2 cellular contexts compared by ENCODE assay signal in genomic region chr10:100120550-100120949, GRCh38.
A peak's percentile ranks its signal among the peaks of the same experiment; 100 is the strongest.
TF ChIP-seq lines count a peak whose summit lies in the region.

No MANE protein-coding gene starts in this region.

TF ChIP-seq in HepG2, 621 proteins besides CTCF, POLR2A, EP300 and RAD21:
- TF ChIP-seq ZNF121 (CRISPR knock-in tag; IDR thresholded peaks at IDR 0.05) (peak; percentile 58; the same call in 1 of the 2 replicates), ZNF253 (CRISPR knock-in tag; IDR thresholded peaks at IDR 0.05; ENCODE audit: borderline replicate concordance) (no peak)

TF ChIP-seq in K562, 482 proteins besides CTCF, POLR2A, EP300 and RAD21:
- TF ChIP-seq ZNF121 (CRISPR knock-in tag; conservative IDR thresholded peaks at IDR 0.05): peak; percentile 79
- no peak for TF ChIP-seq TEAD1 (CRISPR knock-in tag; IDR thresholded peaks at IDR 0.05)
